In genomic region chr13:111512707-111513106, GRCh38 we compare ENCODE assay signal across 15 cellular contexts.
DNase-seq lines count a peak whose midpoint lies in the region; ATAC-seq, FAIRE-seq and TF ChIP-seq lines count a peak whose summit lies in the region.
"Had no signal": no experiment of that assay in that cellular context is flagged by ENCODE, and none has a peak within 500 bp of the region (broad histone marks: within the 10 kb centered on the region; RNA-seq: fewer than 3 reads in every experiment).

No MANE protein-coding gene starts in this region.

- CTCF ChIA-PET in HepG2 (lab: Yijun Ruan, JAX; ENCODE audit: low intra/inter-chr PET ratio, low total read pairs) = no interaction called here

- H3K9ac ChIP-seq in HepG2 (ENCODE audit: insufficient read depth, low read depth, low read length) = no peak overlapping the region
- H3K9ac ChIP-seq in kidney (ENCODE audit: low read length in 2 of 2) = no peak overlapping the region
- H3K9ac ChIP-seq: BLaER1 treated with 17β-estradiol and CSF1 and Interleukin-3, amounts not matched to agents 10 nM and 100 nM had no signal

- no peaks in the 10 kb centered on the region for H3K4me1 Mint-ChIP-seq in T-helper 17 cell
- H3K4me1 Mint-ChIP-seq: CD4-positive, CD25-positive, alpha-beta regulatory T cell had no signal

- H3K27me3 ChIP-seq in right lobe of liver = no peaks in the 10 kb centered on the region
- peaks cover 6 to 63% of the 10 kb centered on the region in 2 experiments for H3K27me3 ChIP-seq in HepG2 (ENCODE audit: control insufficient read depth in 1 of 2, insufficient read depth in 2 of 2, low read length in 2 of 2)
- no peaks in the 10 kb centered on the region for H3K27me3 ChIP-seq in osteoblast (ENCODE audit: insufficient read depth, low read length)
- H3K27me3 ChIP-seq in tibial artery = peaks cover 0 to 75% of the 10 kb centered on the region in 2 donors

- no TSS peak for BruUV-seq in HepG2 (replicated peaks; lab: Mats Ljungman, UMichigan)

- H3K79me2 ChIP-seq in HepG2 (ENCODE audit: insufficient read depth, low read length) (no peaks in the 10 kb centered on the region), osteoblast (ENCODE audit: insufficient read depth, low read length) (no peaks in the 10 kb centered on the region)

- DNase-seq in right lobe of liver (peak in 2 of 3 donors; percentile 38 to 40), HepG2 (ENCODE audit: low spot score) (no peak), kidney (peak; percentile 53), osteoblast (ENCODE audit: insufficient read length, low spot score, missing footprints) (peak; percentile 37), SHP77 (lab: John Stamatoyannopoulos, UW) (no peak), tibial artery (no peak), T-helper 17 cell (no peak)
- DNase-seq in activated CD4-positive, alpha-beta T cell treated with anti-CD3 and anti-CD28 coated beads, Interleukin-2, amount 50 U/mL, for 1 hour = no peak
- DNase-seq: ACHN; CD4-positive, CD25-positive, alpha-beta regulatory T cell; DMS53; GF-D8 had no signal

- H3K4me1 ChIP-seq in right lobe of liver (no peaks in the 10 kb centered on the region), HepG2 (ENCODE audit: insufficient read depth, low read length) (no peaks in the 10 kb centered on the region), kidney (ENCODE audit: control insufficient read depth in 1 of 2, insufficient read depth in 1 of 2, low read depth in 1 of 2, low read length in 2 of 2) (no peaks in the 10 kb centered on the region), osteoblast (ENCODE audit: insufficient read depth, low read length) (no peaks in the 10 kb centered on the region), tibial artery (peaks cover 0 to 3% (median 0%) of the 10 kb centered on the region in 4 donors)

- POLR2A ChIA-PET in HepG2 (lab: Yijun Ruan, JAX) = no interaction called here

- TF ChIP-seq EP300 in HepG2 (IDR thresholded peaks at IDR 0.05; ENCODE audit: low read depth in 2 of 2, low read length in 2 of 2) (no peak), HepG2 (CRISPR knock-in tag; IDR thresholded peaks at IDR 0.05; ENCODE audit: borderline replicate concordance) (no peak)

- no peak for TF ChIP-seq RAD21 in HepG2 (CRISPR knock-in tag; IDR thresholded peaks at IDR 0.05)

- H3K4me2 ChIP-seq in HepG2 (ENCODE audit: low read depth, low read length) (no peak overlapping the region), osteoblast (ENCODE audit: insufficient read depth, low read length) (no peak overlapping the region)
- H3K4me2 ChIP-seq: BLaER1 treated with 17β-estradiol and CSF1 and Interleukin-3, amounts not matched to agents 10 nM and 100 nM had no signal

- no peak for FAIRE-seq in HepG2 (lab: Jason Lieb, UNC)
- FAIRE-seq in kidney (lab: Jason Lieb, UNC) = no peak
- FAIRE-seq: H54, HTR-8/SVneo had no signal

- in situ Hi-C loops in HepG2 (cut with HindIII; ENCODE audit: extremely low pct_ligation_motif_present, low pct_unique_long_range_greater_than_20kb) = no loop called here

- H3K27me3 Mint-ChIP-seq in T-helper 17 cell = peaks cover 29% of the 10 kb centered on the region
- H3K27me3 Mint-ChIP-seq: CD4-positive, CD25-positive, alpha-beta regulatory T cell had no signal

- no peak overlapping the region for H3K27ac Mint-ChIP-seq in T-helper 17 cell
- H3K27ac Mint-ChIP-seq: CD4-positive, CD25-positive, alpha-beta regulatory T cell had no signal

- WGBS in right lobe of liver (ENCODE audit: insufficient coverage, low coverage, low lambda C conversion rate, missing lambda C conversion rate) = 69% methylated on average over 3 of the region's 13 CpGs
- 41% methylated on average over 7 of the region's 13 CpGs for WGBS in HepG2 (ENCODE audit: low lambda C conversion rate)

- no peaks in the 10 kb centered on the region for H3K36me3 Mint-ChIP-seq in T-helper 17 cell (ENCODE audit: low read depth)
- H3K36me3 Mint-ChIP-seq: CD4-positive, CD25-positive, alpha-beta regulatory T cell had no signal

- no peaks in the 10 kb centered on the region for H4K20me1 ChIP-seq in HepG2 (ENCODE audit: insufficient read depth, low read length)
- H4K20me1 ChIP-seq in osteoblast (ENCODE audit: insufficient read depth, low read length) = no peaks in the 10 kb centered on the region

- H3K9me3 ChIP-seq in right lobe of liver = no peaks in the 10 kb centered on the region
- no peaks in the 10 kb centered on the region for H3K9me3 ChIP-seq in HepG2 (ENCODE audit: low read length)
- H3K9me3 ChIP-seq in kidney (ENCODE audit: control insufficient read depth in 1 of 2, low read length in 2 of 2) = no peaks in the 10 kb centered on the region
- H3K9me3 ChIP-seq in osteoblast (ENCODE audit: low read depth, low read length) = no peaks in the 10 kb centered on the region
- no peaks in the 10 kb centered on the region for H3K9me3 ChIP-seq in tibial artery
- H3K9me3 ChIP-seq in T-helper 17 cell (ENCODE audit: control insufficient read depth, low read length, poor library complexity, severe bottlenecking) = no peaks in the 10 kb centered on the region
- H3K9me3 ChIP-seq: BLaER1 treated with 17β-estradiol and CSF1 and Interleukin-3, amounts not matched to agents 10 nM and 100 nM had no signal

- ATAC-seq in right lobe of liver = no peak
- ATAC-seq in HepG2 = no peak
- no peak for ATAC-seq in T-helper 17 cell

- H3K27ac ChIP-seq in right lobe of liver = no peak overlapping the region
- H3K27ac ChIP-seq in HepG2 (ENCODE audit: extremely low read length, insufficient read depth, low read length) = no peak overlapping the region
- no peak overlapping the region for H3K27ac ChIP-seq in kidney (ENCODE audit: low read depth in 2 of 2, low read length in 2 of 2)
- no peak overlapping the region for H3K27ac ChIP-seq in osteoblast (ENCODE audit: low read depth, low read length)
- no peak overlapping the region for H3K27ac ChIP-seq in tibial artery
- H3K27ac ChIP-seq: BLaER1 treated with 17β-estradiol and CSF1 and Interleukin-3, amounts not matched to agents 10 nM and 100 nM had no signal

- H3K4me3 ChIP-seq in right lobe of liver (no peak overlapping the region), HepG2 (replicated peaks in 1 of 3; ENCODE audit: insufficient read depth in 1 of 3, low read depth in 2 of 3, low read length in 3 of 3) (no peak overlapping the region), kidney (ENCODE audit: low read length in 2 of 2) (no peak overlapping the region), osteoblast (ENCODE audit: insufficient read depth, low read length) (no peak overlapping the region), tibial artery (no peak overlapping the region)
- H3K4me3 ChIP-seq: BLaER1 treated with 17β-estradiol and CSF1 and Interleukin-3, amounts not matched to agents 10 nM and 100 nM had no signal

- H2AFZ ChIP-seq in HepG2 (ENCODE audit: low read length) = no peak overlapping the region
- H2AFZ ChIP-seq in osteoblast (ENCODE audit: low read length) = no peak overlapping the region

- no peak for TF ChIP-seq CTCF in right lobe of liver (IDR thresholded peaks at IDR 0.05)
- no peak for TF ChIP-seq CTCF in HepG2 (CRISPR knock-in tag; IDR thresholded peaks at IDR 0.05)
- TF ChIP-seq CTCF in kidney (IDR thresholded peaks at IDR 0.05; ENCODE audit: borderline replicate concordance, extremely low read depth, insufficient read depth) = no peak
- no peak for TF ChIP-seq CTCF in osteoblast (IDR thresholded peaks at IDR 0.05; ENCODE audit: extremely low read depth, low read depth, low read length)
- TF ChIP-seq CTCF in tibial artery (IDR thresholded peaks at IDR 0.05) = no peak

- intact Hi-C loops in right lobe of liver (cut with DNase I) = no loop called here
- intact Hi-C loops in HepG2 (cut with micrococcal nuclease; ENCODE audit: unreplicated experiment) = no loop called here
- intact Hi-C loops in kidney (cut with DNase I) = no loop called here
- intact Hi-C loops in tibial artery (cut with DNase I; ENCODE audit: low total_unique reads) = no loop called here

- H3K4me3 Mint-ChIP-seq in T-helper 17 cell = no peak overlapping the region
- H3K4me3 Mint-ChIP-seq: CD4-positive, CD25-positive, alpha-beta regulatory T cell had no signal

- H3K36me3 ChIP-seq in right lobe of liver = no peaks in the 10 kb centered on the region
- no peaks in the 10 kb centered on the region for H3K36me3 ChIP-seq in HepG2 (replicated peaks in 1 of 2; ENCODE audit: control insufficient read depth in 1 of 2, insufficient read depth in 2 of 2, low read length in 2 of 2)
- no peaks in the 10 kb centered on the region for H3K36me3 ChIP-seq in kidney (ENCODE audit: control insufficient read depth in 1 of 2, insufficient read depth in 2 of 2, low read length in 2 of 2)
- no peaks in the 10 kb centered on the region for H3K36me3 ChIP-seq in osteoblast (ENCODE audit: insufficient read depth, low read length)
- H3K36me3 ChIP-seq in tibial artery = no peaks in the 10 kb centered on the region
- H3K36me3 ChIP-seq: BLaER1 treated with 17β-estradiol and CSF1 and Interleukin-3, amounts not matched to agents 10 nM and 100 nM had no signal

- no peak for TF ChIP-seq POLR2A in right lobe of liver (IDR thresholded peaks at IDR 0.05)
- no peak for TF ChIP-seq POLR2A in HepG2 (IDR thresholded peaks at IDR 0.05; ENCODE audit: insufficient read depth in 1 of 2, low read depth in 2 of 2, low read length in 2 of 2)

TF ChIP-seq in HepG2, 621 proteins besides CTCF, POLR2A, EP300 and RAD21 (continues in another document):
- TF ChIP-seq ATF1 (CRISPR knock-in tag; IDR thresholded peaks at IDR 0.05) (no peak), ZNF570 (CRISPR knock-in tag; IDR thresholded peaks at IDR 0.05; ENCODE audit: borderline replicate concordance) (no peak), YY1 (IDR thresholded peaks at IDR 0.05; ENCODE audit: insufficient read depth, insufficient replicate concordance, low read depth, low read length) (no peak), MIER2 (CRISPR knock-in tag; IDR thresholded peaks at IDR 0.05) (no peak), SRY (CRISPR knock-in tag; IDR thresholded peaks at IDR 0.05) (no peak), HNRNPH1 (optimal IDR thresholded peaks at IDR 0.05; ENCODE audit: low read depth, low read length) (no peak), CHD2 (IDR thresholded peaks at IDR 0.05; ENCODE audit: low read depth, low read length) (no peak), ARNTL (CRISPR knock-in tag; IDR thresholded peaks at IDR 0.05) (no peak), KDM4B (CRISPR knock-in tag; IDR thresholded peaks at IDR 0.05) (no peak), HNRNPUL1 (IDR thresholded peaks at IDR 0.05; ENCODE audit: low read depth, low read length) (no peak), ELK4 (CRISPR knock-in tag; IDR thresholded peaks at IDR 0.05; ENCODE audit: borderline replicate concordance) (no peak)

Comparison
In these comparisons a context has a peak if more than half of its experiments do, and no peak if none do; other contexts are left out.
1. DNase-seq: peak in right lobe of liver (2 of 3), kidney (single experiment) and osteoblast (single experiment); none in HepG2 (single experiment), SHP77 (0 of 2), tibial artery (0 of 2), T-helper 17 cell (0 of 3) and activated CD4-positive, alpha-beta T cell treated with anti-CD3 and anti-CD28 coated beads, Interleukin-2, amount 50 U/mL, for 1 hour (single experiment).